In the genomic region with DNA sequence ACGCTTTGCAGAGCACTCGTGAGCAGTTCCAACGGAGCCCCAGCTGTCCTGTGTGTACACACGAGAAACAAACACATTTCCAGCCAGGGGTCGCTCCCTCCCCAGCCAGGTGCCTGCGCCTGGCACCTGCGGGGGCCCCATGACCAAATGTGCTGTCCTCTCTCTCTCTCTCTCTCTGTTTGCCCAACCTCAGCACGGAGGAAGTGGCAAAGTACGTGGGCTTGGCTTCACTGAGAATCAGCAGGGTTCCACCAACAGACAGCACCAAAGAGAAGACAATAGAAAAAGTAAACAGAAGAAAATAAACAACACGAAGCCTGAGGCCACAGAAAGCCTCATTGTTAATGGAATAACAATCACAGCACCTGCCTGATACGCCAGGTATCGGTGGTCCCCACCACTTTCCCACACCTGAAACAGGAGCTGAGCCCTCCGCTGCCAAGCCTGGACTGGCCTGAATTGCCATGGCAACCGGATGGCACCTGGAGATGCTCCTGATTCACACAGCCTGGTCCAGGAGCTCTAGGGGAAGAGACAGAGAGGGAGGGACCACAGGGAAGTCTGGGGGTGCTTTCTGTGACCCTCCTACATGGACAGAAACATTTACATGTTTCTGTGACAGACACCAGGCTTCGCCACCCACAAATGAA, we compare ENCODE assay signal across 1 cellular context.
A peak's percentile ranks its signal among the peaks of the same experiment; 100 is the strongest.
TF ChIP-seq lines count a peak whose summit lies in the region.

No MANE protein-coding gene starts in this region.

TF ChIP-seq in HepG2, 621 proteins besides CTCF, POLR2A, EP300 and RAD21 (continues in another document):
- TF ChIP-seq, protein P1, sequence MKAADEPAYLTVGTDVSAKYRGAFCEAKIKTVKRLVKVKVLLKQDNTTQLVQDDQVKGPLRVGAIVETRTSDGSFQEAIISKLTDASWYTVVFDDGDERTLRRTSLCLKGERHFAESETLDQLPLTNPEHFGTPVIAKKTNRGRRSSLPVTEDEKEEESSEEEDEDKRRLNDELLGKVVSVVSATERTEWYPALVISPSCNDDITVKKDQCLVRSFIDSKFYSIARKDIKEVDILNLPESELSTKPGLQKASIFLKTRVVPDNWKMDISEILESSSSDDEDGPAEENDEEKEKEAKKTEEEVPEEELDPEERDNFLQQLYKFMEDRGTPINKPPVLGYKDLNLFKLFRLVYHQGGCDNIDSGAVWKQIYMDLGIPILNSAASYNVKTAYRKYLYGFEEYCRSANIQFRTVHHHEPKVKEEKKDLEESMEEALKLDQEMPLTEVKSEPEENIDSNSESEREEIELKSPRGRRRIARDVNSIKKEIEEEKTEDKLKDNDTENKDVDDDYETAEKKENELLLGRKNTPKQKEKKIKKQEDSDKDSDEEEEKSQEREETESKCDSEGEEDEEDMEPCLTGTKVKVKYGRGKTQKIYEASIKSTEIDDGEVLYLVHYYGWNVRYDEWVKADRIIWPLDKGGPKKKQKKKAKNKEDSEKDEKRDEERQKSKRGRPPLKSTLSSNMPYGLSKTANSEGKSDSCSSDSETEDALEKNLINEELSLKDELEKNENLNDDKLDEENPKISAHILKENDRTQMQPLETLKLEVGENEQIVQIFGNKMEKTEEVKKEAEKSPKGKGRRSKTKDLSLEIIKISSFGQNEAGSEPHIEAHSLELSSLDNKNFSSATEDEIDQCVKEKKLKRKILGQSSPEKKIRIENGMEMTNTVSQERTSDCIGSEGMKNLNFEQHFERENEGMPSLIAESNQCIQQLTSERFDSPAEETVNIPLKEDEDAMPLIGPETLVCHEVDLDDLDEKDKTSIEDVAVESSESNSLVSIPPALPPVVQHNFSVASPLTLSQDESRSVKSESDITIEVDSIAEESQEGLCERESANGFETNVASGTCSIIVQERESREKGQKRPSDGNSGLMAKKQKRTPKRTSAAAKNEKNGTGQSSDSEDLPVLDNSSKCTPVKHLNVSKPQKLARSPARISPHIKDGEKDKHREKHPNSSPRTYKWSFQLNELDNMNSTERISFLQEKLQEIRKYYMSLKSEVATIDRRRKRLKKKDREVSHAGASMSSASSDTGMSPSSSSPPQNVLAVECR (CRISPR knock-in tag; IDR thresholded peaks at IDR 0.05; ENCODE audit: borderline replicate concordance): no peak
- no peak for TF ChIP-seq TCF7L2 (IDR thresholded peaks at IDR 0.05; ENCODE audit: low read depth, low read length)
- TF ChIP-seq SOX6 (IDR thresholded peaks at IDR 0.05): no peak
- TF ChIP-seq SOX6 (CRISPR knock-in tag; IDR thresholded peaks at IDR 0.05): peak; percentile 61
- TF ChIP-seq, protein P2, sequence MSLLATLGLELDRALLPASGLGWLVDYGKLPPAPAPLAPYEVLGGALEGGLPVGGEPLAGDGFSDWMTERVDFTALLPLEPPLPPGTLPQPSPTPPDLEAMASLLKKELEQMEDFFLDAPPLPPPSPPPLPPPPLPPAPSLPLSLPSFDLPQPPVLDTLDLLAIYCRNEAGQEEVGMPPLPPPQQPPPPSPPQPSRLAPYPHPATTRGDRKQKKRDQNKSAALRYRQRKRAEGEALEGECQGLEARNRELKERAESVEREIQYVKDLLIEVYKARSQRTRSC (CRISPR knock-in tag; IDR thresholded peaks at IDR 0.05; ENCODE audit: low read depth): no peak
- TF ChIP-seq PHF8 (CRISPR knock-in tag; IDR thresholded peaks at IDR 0.05): no peak
- TF ChIP-seq, protein P3, sequence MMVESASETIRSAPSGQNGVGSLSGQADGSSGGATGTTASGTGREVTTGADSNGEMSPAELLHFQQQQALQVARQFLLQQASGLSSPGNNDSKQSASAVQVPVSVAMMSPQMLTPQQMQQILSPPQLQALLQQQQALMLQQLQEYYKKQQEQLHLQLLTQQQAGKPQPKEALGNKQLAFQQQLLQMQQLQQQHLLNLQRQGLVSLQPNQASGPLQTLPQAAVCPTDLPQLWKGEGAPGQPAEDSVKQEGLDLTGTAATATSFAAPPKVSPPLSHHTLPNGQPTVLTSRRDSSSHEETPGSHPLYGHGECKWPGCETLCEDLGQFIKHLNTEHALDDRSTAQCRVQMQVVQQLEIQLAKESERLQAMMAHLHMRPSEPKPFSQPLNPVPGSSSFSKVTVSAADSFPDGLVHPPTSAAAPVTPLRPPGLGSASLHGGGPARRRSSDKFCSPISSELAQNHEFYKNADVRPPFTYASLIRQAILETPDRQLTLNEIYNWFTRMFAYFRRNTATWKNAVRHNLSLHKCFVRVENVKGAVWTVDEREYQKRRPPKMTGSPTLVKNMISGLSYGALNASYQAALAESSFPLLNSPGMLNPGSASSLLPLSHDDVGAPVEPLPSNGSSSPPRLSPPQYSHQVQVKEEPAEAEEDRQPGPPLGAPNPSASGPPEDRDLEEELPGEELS (CRISPR knock-in tag; IDR thresholded peaks at IDR 0.05): 0 out of 2 replicates have a peak, but pooled peaks have one; percentile 12
- TF ChIP-seq GTF2F1 (IDR thresholded peaks at IDR 0.05; ENCODE audit: low read length): no peak
- no peak for TF ChIP-seq NR1H2 (CRISPR knock-in tag; IDR thresholded peaks at IDR 0.05; ENCODE audit: borderline replicate concordance, low read depth)
- TF ChIP-seq MTA3 (CRISPR knock-in tag; IDR thresholded peaks at IDR 0.05): no peak
- no peak for TF ChIP-seq TMF1 (CRISPR knock-in tag; IDR thresholded peaks at IDR 0.05; ENCODE audit: low read depth)
- no peak for TF ChIP-seq NBN (conservative IDR thresholded peaks at IDR 0.05)
- no peak for TF ChIP-seq ZNF207 (IDR thresholded peaks at IDR 0.05; ENCODE audit: borderline replicate concordance)
- TF ChIP-seq AKAP8 (CRISPR knock-in tag; IDR thresholded peaks at IDR 0.05): no peak
- peak; percentile 40 for TF ChIP-seq STAG1 (CRISPR knock-in tag; IDR thresholded peaks at IDR 0.05)
- TF ChIP-seq, protein P4, sequence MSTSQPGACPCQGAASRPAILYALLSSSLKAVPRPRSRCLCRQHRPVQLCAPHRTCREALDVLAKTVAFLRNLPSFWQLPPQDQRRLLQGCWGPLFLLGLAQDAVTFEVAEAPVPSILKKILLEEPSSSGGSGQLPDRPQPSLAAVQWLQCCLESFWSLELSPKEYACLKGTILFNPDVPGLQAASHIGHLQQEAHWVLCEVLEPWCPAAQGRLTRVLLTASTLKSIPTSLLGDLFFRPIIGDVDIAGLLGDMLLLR (CRISPR knock-in tag; IDR thresholded peaks at IDR 0.05): no peak
- TF ChIP-seq, protein P5, sequence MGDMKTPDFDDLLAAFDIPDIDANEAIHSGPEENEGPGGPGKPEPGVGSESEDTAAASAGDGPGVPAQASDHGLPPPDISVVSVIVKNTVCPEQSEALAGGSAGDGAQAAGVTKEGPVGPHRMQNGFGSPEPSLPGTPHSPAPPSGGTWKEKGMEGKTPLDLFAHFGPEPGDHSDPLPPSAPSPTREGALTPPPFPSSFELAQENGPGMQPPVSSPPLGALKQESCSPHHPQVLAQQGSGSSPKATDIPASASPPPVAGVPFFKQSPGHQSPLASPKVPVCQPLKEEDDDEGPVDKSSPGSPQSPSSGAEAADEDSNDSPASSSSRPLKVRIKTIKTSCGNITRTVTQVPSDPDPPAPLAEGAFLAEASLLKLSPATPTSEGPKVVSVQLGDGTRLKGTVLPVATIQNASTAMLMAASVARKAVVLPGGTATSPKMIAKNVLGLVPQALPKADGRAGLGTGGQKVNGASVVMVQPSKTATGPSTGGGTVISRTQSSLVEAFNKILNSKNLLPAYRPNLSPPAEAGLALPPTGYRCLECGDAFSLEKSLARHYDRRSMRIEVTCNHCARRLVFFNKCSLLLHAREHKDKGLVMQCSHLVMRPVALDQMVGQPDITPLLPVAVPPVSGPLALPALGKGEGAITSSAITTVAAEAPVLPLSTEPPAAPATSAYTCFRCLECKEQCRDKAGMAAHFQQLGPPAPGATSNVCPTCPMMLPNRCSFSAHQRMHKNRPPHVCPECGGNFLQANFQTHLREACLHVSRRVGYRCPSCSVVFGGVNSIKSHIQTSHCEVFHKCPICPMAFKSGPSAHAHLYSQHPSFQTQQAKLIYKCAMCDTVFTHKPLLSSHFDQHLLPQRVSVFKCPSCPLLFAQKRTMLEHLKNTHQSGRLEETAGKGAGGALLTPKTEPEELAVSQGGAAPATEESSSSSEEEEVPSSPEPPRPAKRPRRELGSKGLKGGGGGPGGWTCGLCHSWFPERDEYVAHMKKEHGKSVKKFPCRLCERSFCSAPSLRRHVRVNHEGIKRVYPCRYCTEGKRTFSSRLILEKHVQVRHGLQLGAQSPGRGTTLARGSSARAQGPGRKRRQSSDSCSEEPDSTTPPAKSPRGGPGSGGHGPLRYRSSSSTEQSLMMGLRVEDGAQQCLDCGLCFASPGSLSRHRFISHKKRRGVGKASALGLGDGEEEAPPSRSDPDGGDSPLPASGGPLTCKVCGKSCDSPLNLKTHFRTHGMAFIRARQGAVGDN (CRISPR knock-in tag; IDR thresholded peaks at IDR 0.05): no peak
- TF ChIP-seq RFX1 (IDR thresholded peaks at IDR 0.05): peak; percentile 10; the same call in 1 of the 2 replicates
- no peak for TF ChIP-seq KLF9 (CRISPR knock-in tag; IDR thresholded peaks at IDR 0.05; ENCODE audit: low read depth)
- no peak for TF ChIP-seq NFATC3 (CRISPR knock-in tag; IDR thresholded peaks at IDR 0.05)
- no peak for TF ChIP-seq YEATS2 (CRISPR knock-in tag; IDR thresholded peaks at IDR 0.05; ENCODE audit: borderline replicate concordance)
- TF ChIP-seq, protein P6, sequence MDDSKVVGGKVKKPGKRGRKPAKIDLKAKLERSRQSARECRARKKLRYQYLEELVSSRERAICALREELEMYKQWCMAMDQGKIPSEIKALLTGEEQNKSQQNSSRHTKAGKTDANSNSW (CRISPR knock-in tag; IDR thresholded peaks at IDR 0.05; ENCODE audit: borderline replicate concordance): no peak
- TF ChIP-seq, protein P7, sequence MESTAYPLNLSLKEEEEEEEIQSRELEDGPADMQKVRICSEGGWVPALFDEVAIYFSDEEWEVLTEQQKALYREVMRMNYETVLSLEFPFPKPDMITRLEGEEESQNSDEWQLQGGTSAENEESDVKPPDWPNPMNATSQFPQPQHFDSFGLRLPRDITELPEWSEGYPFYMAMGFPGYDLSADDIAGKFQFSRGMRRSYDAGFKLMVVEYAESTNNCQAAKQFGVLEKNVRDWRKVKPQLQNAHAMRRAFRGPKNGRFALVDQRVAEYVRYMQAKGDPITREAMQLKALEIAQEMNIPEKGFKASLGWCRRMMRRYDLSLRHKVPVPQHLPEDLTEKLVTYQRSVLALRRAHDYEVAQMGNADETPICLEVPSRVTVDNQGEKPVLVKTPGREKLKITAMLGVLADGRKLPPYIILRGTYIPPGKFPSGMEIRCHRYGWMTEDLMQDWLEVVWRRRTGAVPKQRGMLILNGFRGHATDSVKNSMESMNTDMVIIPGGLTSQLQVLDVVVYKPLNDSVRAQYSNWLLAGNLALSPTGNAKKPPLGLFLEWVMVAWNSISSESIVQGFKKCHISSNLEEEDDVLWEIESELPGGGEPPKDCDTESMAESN (CRISPR knock-in tag; conservative IDR thresholded peaks at IDR 0.05): no peak
- no peak for TF ChIP-seq KDM2A (CRISPR knock-in tag; IDR thresholded peaks at IDR 0.05; ENCODE audit: borderline replicate concordance, low read depth)
- TF ChIP-seq HMGA1 (CRISPR knock-in tag; conservative IDR thresholded peaks at IDR 0.05): no peak
- TF ChIP-seq, protein P8, sequence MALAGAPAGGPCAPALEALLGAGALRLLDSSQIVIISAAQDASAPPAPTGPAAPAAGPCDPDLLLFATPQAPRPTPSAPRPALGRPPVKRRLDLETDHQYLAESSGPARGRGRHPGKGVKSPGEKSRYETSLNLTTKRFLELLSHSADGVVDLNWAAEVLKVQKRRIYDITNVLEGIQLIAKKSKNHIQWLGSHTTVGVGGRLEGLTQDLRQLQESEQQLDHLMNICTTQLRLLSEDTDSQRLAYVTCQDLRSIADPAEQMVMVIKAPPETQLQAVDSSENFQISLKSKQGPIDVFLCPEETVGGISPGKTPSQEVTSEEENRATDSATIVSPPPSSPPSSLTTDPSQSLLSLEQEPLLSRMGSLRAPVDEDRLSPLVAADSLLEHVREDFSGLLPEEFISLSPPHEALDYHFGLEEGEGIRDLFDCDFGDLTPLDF (CRISPR knock-in tag; IDR thresholded peaks at IDR 0.05): no peak
- TF ChIP-seq RFX3 (CRISPR knock-in tag; IDR thresholded peaks at IDR 0.05): peak; percentile 34; the same call in 1 of the 2 replicates
- no peak for TF ChIP-seq ZNF563 (CRISPR knock-in tag; IDR thresholded peaks at IDR 0.05)
- TF ChIP-seq, protein P9, sequence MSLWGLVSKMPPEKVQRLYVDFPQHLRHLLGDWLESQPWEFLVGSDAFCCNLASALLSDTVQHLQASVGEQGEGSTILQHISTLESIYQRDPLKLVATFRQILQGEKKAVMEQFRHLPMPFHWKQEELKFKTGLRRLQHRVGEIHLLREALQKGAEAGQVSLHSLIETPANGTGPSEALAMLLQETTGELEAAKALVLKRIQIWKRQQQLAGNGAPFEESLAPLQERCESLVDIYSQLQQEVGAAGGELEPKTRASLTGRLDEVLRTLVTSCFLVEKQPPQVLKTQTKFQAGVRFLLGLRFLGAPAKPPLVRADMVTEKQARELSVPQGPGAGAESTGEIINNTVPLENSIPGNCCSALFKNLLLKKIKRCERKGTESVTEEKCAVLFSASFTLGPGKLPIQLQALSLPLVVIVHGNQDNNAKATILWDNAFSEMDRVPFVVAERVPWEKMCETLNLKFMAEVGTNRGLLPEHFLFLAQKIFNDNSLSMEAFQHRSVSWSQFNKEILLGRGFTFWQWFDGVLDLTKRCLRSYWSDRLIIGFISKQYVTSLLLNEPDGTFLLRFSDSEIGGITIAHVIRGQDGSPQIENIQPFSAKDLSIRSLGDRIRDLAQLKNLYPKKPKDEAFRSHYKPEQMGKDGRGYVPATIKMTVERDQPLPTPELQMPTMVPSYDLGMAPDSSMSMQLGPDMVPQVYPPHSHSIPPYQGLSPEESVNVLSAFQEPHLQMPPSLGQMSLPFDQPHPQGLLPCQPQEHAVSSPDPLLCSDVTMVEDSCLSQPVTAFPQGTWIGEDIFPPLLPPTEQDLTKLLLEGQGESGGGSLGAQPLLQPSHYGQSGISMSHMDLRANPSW (CRISPR knock-in tag; IDR thresholded peaks at IDR 0.05; ENCODE audit: borderline replicate concordance): no peak
- TF ChIP-seq, protein P10, sequence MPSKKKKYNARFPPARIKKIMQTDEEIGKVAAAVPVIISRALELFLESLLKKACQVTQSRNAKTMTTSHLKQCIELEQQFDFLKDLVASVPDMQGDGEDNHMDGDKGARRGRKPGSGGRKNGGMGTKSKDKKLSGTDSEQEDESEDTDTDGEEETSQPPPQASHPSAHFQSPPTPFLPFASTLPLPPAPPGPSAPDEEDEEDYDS (CRISPR knock-in tag; IDR thresholded peaks at IDR 0.05): no peak
- no peak for TF ChIP-seq ZNF30 (CRISPR knock-in tag; IDR thresholded peaks at IDR 0.05)
- no peak for TF ChIP-seq NCOA2 (CRISPR knock-in tag; IDR thresholded peaks at IDR 0.05)
- TF ChIP-seq SP2 (CRISPR knock-in tag; IDR thresholded peaks at IDR 0.05): no peak
- TF ChIP-seq, protein P11, sequence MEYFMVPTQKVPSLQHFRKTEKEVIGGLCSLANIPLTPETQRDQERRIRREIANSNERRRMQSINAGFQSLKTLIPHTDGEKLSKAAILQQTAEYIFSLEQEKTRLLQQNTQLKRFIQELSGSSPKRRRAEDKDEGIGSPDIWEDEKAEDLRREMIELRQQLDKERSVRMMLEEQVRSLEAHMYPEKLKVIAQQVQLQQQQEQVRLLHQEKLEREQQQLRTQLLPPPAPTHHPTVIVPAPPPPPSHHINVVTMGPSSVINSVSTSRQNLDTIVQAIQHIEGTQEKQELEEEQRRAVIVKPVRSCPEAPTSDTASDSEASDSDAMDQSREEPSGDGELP (IDR thresholded peaks at IDR 0.05; ENCODE audit: borderline replicate concordance, low read depth): peak; percentile 41; the same call in 1 of the 2 replicates
- no peak for TF ChIP-seq ZNF292 (CRISPR knock-in tag; IDR thresholded peaks at IDR 0.05; ENCODE audit: borderline replicate concordance, low read depth)
- no peak for TF ChIP-seq ZFP36L2 (CRISPR knock-in tag; IDR thresholded peaks at IDR 0.05)
- no peak for TF ChIP-seq HES4 (CRISPR knock-in tag; IDR thresholded peaks at IDR 0.05; ENCODE audit: borderline replicate concordance)
- no peak for TF ChIP-seq ERF (CRISPR knock-in tag; IDR thresholded peaks at IDR 0.05)
- TF ChIP-seq KDM4B (CRISPR knock-in tag; IDR thresholded peaks at IDR 0.05): no peak
- TF ChIP-seq KDM6A (CRISPR knock-in tag; IDR thresholded peaks at IDR 0.05; ENCODE audit: low read depth): no peak
- no peak for TF ChIP-seq ZFP1 (CRISPR knock-in tag; IDR thresholded peaks at IDR 0.05)
- no peak for TF ChIP-seq ZNF737 (CRISPR knock-in tag; IDR thresholded peaks at IDR 0.05; ENCODE audit: borderline replicate concordance)
- no peak for TF ChIP-seq SIN3B (IDR thresholded peaks at IDR 0.05; ENCODE audit: low read length)
